ENCODE assay signal across 8 cellular contexts in the genomic region with DNA sequence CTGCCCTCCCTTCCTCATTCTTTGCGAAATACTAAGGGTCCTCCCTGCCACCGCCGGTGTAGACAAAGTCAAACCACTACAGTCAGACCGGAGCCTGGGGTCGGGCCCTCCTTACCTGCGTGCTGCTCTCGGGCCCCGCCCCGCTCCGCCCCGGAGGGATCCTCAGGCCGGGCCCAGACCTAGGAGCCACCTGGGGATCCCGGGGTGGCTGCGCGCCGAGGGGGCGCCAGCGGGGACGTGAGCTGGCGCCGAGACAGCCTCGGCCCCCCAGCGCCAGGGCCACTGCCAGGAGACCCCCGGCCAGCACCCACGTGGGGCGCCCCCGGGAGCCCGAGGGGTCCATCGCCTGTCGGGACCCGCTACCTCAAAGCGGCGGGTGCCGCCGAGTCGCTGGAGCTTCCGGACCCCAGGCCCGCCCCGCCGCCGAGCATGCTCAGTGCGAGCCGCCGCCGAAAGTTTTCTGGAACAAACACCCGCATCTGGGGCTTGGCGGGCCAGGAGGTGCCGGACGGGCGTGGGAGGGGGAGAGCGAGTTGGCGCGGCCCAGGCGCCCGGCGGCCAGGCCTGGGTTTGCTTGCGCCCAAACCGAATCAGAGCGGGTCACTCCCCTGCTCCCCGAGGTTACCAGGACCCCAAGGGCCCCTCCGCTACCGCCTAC.
DNase-seq lines count a peak whose midpoint lies in the region; ATAC-seq and TF ChIP-seq lines count a peak whose summit lies in the region.

A gene with protein sequence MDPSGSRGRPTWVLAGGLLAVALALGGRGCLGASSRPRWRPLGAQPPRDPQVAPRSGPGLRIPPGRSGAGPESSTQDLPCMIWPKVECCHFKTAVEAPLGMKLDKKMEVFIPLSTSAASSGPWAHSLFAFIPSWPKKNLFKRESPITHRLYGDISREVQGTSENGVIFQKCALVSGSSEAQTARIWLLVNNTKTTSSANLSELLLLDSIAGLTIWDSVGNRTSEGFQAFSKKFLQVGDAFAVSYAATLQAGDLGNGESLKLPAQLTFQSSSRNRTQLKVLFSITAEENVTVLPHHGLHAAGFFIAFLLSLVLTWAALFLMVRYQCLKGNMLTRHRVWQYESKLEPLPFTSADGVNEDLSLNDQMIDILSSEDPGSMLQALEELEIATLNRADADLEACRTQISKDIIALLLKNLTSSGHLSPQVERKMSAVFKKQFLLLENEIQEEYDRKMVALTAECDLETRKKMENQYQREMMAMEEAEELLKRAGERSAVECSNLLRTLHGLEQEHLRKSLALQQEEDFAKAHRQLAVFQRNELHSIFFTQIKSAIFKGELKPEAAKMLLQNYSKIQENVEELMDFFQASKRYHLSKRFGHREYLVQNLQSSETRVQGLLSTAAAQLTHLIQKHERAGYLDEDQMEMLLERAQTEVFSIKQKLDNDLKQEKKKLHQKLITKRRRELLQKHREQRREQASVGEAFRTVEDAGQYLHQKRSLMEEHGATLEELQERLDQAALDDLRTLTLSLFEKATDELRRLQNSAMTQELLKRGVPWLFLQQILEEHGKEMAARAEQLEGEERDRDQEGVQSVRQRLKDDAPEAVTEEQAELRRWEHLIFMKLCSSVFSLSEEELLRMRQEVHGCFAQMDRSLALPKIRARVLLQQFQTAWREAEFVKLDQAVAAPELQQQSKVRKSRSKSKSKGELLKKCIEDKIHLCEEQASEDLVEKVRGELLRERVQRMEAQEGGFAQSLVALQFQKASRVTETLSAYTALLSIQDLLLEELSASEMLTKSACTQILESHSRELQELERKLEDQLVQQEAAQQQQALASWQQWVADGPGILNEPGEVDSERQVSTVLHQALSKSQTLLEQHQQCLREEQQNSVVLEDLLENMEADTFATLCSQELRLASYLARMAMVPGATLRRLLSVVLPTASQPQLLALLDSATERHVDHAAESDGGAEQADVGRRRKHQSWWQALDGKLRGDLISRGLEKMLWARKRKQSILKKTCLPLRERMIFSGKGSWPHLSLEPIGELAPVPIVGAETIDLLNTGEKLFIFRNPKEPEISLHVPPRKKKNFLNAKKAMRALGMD (minus strand): TSS at position 389 of the 658 bp plus-strand sequence. CDS start 46 bp downstream, at position 343.

- peak within 1 kb of the TSS; percentile 89 for H3K9ac ChIP-seq in OCI-LY3 (ENCODE audit: low read length)

- peak within 1 kb of the TSS; percentile 94 for H2AFZ ChIP-seq in OCI-LY3 (ENCODE audit: low read depth, low read length)

- H4K20me1 ChIP-seq in OCI-LY3 (ENCODE audit: insufficient read depth, low read length), result peaks cover 6% of the 10 kb centered on the region; the same call in 1 of the 2 replicates

- peak; percentile 12; the same call in 1 of the 2 replicates for TF ChIP-seq CTCF in OCI-LY3 (IDR thresholded peaks at IDR 0.05; ENCODE audit: low read depth, low read length)

- peak within 1 kb of the TSS; percentile 82 for H3K4me3 ChIP-seq in OCI-LY3 (ENCODE audit: low read length)

- H3K4me2 ChIP-seq in OCI-LY3 (ENCODE audit: low read length), result peak within 1 kb of the TSS; percentile 96

- ATAC-seq in HG03045 (IDR thresholded peaks at IDR 0.05; ENCODE audit: unreplicated experiment), result no peak
- no peak for ATAC-seq in HG03432 (IDR thresholded peaks at IDR 0.05; ENCODE audit: unreplicated experiment)
- no peak for ATAC-seq in GM21576 (IDR thresholded peaks at IDR 0.05; ENCODE audit: unreplicated experiment)

- H3K27ac ChIP-seq in OCI-LY3 (ENCODE audit: low read length), result peak within 1 kb of the TSS; percentile 26; the same call in 1 of the 2 replicates

- peaks cover 11% of the 10 kb centered on the region for H3K36me3 ChIP-seq in OCI-LY3 (replicated peaks; ENCODE audit: low read depth, low read length)

- DNase-seq in EH (ENCODE audit: low read depth) (peak; percentile 63), dedifferentiated amniotic fluid mesenchymal stem cell (ENCODE audit: extremely low spot score) (peak; percentile 26), kidney tubule cell (ENCODE audit: low spot score) (peak; percentile 62)
- DNase-seq in stimulated activated CD4-positive, alpha-beta T cell treated with anti-CD3 and anti-CD28 coated beads, Interleukin-4, amount 100 ng/mL, for 24 hours, result peak; percentile 15

- no peaks in the 10 kb centered on the region for H3K27me3 ChIP-seq in OCI-LY3 (ENCODE audit: low read depth, low read length)

- no peaks in the 10 kb centered on the region for H3K9me3 ChIP-seq in OCI-LY3 (ENCODE audit: insufficient read depth, low read length)

- H3K4me1 ChIP-seq in OCI-LY3 (ENCODE audit: low read length), result peaks cover 44% of the 10 kb centered on the region

- H3K79me2 ChIP-seq in OCI-LY3 (ENCODE audit: low read length), result peaks cover 27% of the 10 kb centered on the region
